Comparison of ENCODE assay signal across 27 cellular contexts in genomic region chr1:244220410-244220809, GRCh38.
A peak's percentile ranks its signal among the peaks of the same experiment; 100 is the strongest.
DNase-seq lines count a peak whose midpoint lies in the region; ATAC-seq and TF ChIP-seq lines count a peak whose summit lies in the region.
"Had no signal": no experiment of that assay in that cellular context is flagged by ENCODE, and none has a peak within 500 bp of the region (broad histone marks: within the 10 kb centered on the region; RNA-seq: fewer than 3 reads in every experiment).

No MANE protein-coding gene starts in this region.

- H3K4me2 ChIP-seq in SK-N-SH: no peak overlapping the region
- H3K4me2 ChIP-seq: A549; BLaER1; BLaER1 treated with 17β-estradiol and CSF1 and Interleukin-3, amounts not matched to agents 10 nM and 100 nM had no signal

- no peaks in the 10 kb centered on the region for H3K79me2 ChIP-seq in SK-N-SH (ENCODE audit: insufficient read depth)

- TF ChIP-seq EP300 in SK-N-SH (IDR thresholded peaks at IDR 0.05; ENCODE audit: borderline replicate concordance in 1 of 2, low read depth in 1 of 2, low read length in 1 of 2): no peak

- H3K4me1 ChIP-seq in SK-N-SH (ENCODE audit: control insufficient read depth in 1 of 2, insufficient read depth in 2 of 2, low read depth in 1 of 2, low read length in 1 of 2): no peaks in the 10 kb centered on the region; a peak in 1 of 4 replicates
- H3K4me1 ChIP-seq: A549, Caco-2 had no signal

- H3K27ac ChIP-seq in SK-N-SH (ENCODE audit: low read depth in 2 of 2, low read length in 1 of 2): no peak overlapping the region
- H3K27ac ChIP-seq: 22Rv1; A549; BLaER1; BLaER1 treated with 17β-estradiol and CSF1 and Interleukin-3, amounts not matched to agents 10 nM and 100 nM; C4-2B had no signal

- H3K9me3 ChIP-seq in SK-N-SH: no peaks in the 10 kb centered on the region
- H3K9me3 ChIP-seq: BE2C, BLaER1, Caco-2 had no signal

- no peak for ATAC-seq in SK-N-SH treated with all-trans-retinoic acid at 6 μM for 48 hours
- ATAC-seq: CD8-positive, alpha-beta T cell had no signal

- H3K27me3 ChIP-seq in SK-N-SH (ENCODE audit: insufficient read depth): no peaks in the 10 kb centered on the region
- H3K27me3 ChIP-seq: BE2C; BLaER1; BLaER1 treated with 17β-estradiol and CSF1 and Interleukin-3, amounts not matched to agents 10 nM and 100 nM had no signal

- H2AFZ ChIP-seq in SK-N-SH (ENCODE audit: low read depth): no peak overlapping the region

- WGBS in SK-N-SH (ENCODE audit: low lambda C conversion rate): 80% methylated on average over 3 of the region's 3 CpGs

- TF ChIP-seq CTCF in SK-N-SH (IDR thresholded peaks at IDR 0.05): no peak

- no peak for DNase-seq in SK-N-SH
- DNase-seq: 8988T; ACHN; AML-193; BE2C; C1 segment of cervical spinal cord; Caco-2; Calu3; CD4-positive, alpha-beta memory T cell; CD4-positive, alpha-beta T cell; CD4-positive, CD25-positive, alpha-beta regulatory T cell; CD8-positive, alpha-beta memory T cell; CD8-positive, alpha-beta T cell; COR-L47; DMS 273 treated with DMSO at 0.1 percent for 48 hours; DMS153; DMS53; DMS79; DMS79 treated with DMSO at 0.1 percent for 48 hours; DND-41; EL had no signal

- no peaks in the 10 kb centered on the region for H3F3A ChIP-seq in SK-N-SH (replicated peaks; ENCODE audit: insufficient read depth)

- POLR2A ChIA-PET in SK-N-SH (lab: Yijun Ruan, JAX): no interaction called here

- no peak for TF ChIP-seq RAD21 in SK-N-SH (IDR thresholded peaks at IDR 0.05; ENCODE audit: low read length)

- H3K4me3 ChIP-seq in SK-N-SH (ENCODE audit: low read depth in 2 of 2, low read length in 1 of 2): no peak overlapping the region
- H3K4me3 ChIP-seq: A549; BLaER1; BLaER1 treated with 17β-estradiol and CSF1 and Interleukin-3, amounts not matched to agents 10 nM and 100 nM had no signal

- no peak overlapping the region for H3K9ac ChIP-seq in SK-N-SH
- H3K9ac ChIP-seq: BLaER1; BLaER1 treated with 17β-estradiol and CSF1 and Interleukin-3, amounts not matched to agents 10 nM and 100 nM had no signal

- no peaks in the 10 kb centered on the region for H3K36me3 ChIP-seq in SK-N-SH (replicated peaks in 1 of 2; ENCODE audit: control insufficient read depth in 1 of 2, insufficient read depth in 2 of 2, low read length in 1 of 2)
- H3K36me3 ChIP-seq: BE2C; BLaER1; BLaER1 treated with 17β-estradiol and CSF1 and Interleukin-3, amounts not matched to agents 10 nM and 100 nM had no signal

- H3K9me2 ChIP-seq in SK-N-SH: no peaks in the 10 kb centered on the region

- CTCF ChIA-PET in SK-N-SH (lab: Yijun Ruan, JAX): interaction anchor here (0.6 kb wide), 1 partner anchor 1741 kb away, joined by 3 read pairs; no protein-coding TSS in a partner anchor

- H4K20me1 ChIP-seq in SK-N-SH (ENCODE audit: insufficient read depth): no peaks in the 10 kb centered on the region
- H4K20me1 ChIP-seq: BLaER1; BLaER1 treated with 17β-estradiol and CSF1 and Interleukin-3, amounts not matched to agents 10 nM and 100 nM had no signal

TF ChIP-seq in SK-N-SH treated with all-trans-retinoic acid at 6 μM for 48 hours, 23 proteins besides CTCF, POLR2A, EP300 and RAD21:
- TF ChIP-seq, protein P1, sequence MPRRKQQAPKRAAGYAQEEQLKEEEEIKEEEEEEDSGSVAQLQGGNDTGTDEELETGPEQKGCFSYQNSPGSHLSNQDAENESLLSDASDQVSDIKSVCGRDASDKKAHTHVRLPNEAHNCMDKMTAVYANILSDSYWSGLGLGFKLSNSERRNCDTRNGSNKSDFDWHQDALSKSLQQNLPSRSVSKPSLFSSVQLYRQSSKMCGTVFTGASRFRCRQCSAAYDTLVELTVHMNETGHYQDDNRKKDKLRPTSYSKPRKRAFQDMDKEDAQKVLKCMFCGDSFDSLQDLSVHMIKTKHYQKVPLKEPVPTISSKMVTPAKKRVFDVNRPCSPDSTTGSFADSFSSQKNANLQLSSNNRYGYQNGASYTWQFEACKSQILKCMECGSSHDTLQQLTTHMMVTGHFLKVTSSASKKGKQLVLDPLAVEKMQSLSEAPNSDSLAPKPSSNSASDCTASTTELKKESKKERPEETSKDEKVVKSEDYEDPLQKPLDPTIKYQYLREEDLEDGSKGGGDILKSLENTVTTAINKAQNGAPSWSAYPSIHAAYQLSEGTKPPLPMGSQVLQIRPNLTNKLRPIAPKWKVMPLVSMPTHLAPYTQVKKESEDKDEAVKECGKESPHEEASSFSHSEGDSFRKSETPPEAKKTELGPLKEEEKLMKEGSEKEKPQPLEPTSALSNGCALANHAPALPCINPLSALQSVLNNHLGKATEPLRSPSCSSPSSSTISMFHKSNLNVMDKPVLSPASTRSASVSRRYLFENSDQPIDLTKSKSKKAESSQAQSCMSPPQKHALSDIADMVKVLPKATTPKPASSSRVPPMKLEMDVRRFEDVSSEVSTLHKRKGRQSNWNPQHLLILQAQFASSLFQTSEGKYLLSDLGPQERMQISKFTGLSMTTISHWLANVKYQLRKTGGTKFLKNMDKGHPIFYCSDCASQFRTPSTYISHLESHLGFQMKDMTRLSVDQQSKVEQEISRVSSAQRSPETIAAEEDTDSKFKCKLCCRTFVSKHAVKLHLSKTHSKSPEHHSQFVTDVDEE (CRISPR knock-in tag; IDR thresholded peaks at IDR 0.05): no peak
- peak; percentile 91 for TF ChIP-seq ZNF8 (CRISPR knock-in tag; IDR thresholded peaks at IDR 0.05)
TF ChIP-seq in SK-N-SH treated with all-trans-retinoic acid at 6 μM for 48 hours: peak in this region for 1.

TF ChIP-seq in SK-N-SH, 30 proteins besides CTCF, POLR2A, EP300 and RAD21:
- TF ChIP-seq EZH2phosphoT487 (IDR thresholded peaks at IDR 0.05; ENCODE audit: borderline replicate concordance, low read depth): no peak
- TF ChIP-seq TAF1 (IDR thresholded peaks at IDR 0.05; ENCODE audit: borderline replicate concordance, low read depth, low read length): no peak
- no peak for TF ChIP-seq MEF2A (IDR thresholded peaks at IDR 0.05; ENCODE audit: borderline replicate concordance, low read depth)
- no peak for TF ChIP-seq GABPA (IDR thresholded peaks at IDR 0.05; ENCODE audit: low read depth)
- TF ChIP-seq MXI1 (IDR thresholded peaks at IDR 0.05; ENCODE audit: low read depth, low read length): no peak
- TF ChIP-seq USF2 (IDR thresholded peaks at IDR 0.05; ENCODE audit: borderline replicate concordance, low read depth, low read length): no peak
- TF ChIP-seq SIN3A (IDR thresholded peaks at IDR 0.05; ENCODE audit: borderline replicate concordance, low read depth, low read length): no peak
- no peak for TF ChIP-seq FOSL2 (IDR thresholded peaks at IDR 0.05; ENCODE audit: borderline replicate concordance, low read depth)
- TF ChIP-seq PBX3 (IDR thresholded peaks at IDR 0.05): no peak
- TF ChIP-seq ELF1 (IDR thresholded peaks at IDR 0.05): no peak
- TF ChIP-seq FOXJ3 (CRISPR knock-in tag; IDR thresholded peaks at IDR 0.05): no peak
- no peak for TF ChIP-seq JUND (IDR thresholded peaks at IDR 0.05)
- TF ChIP-seq CHD2 (IDR thresholded peaks at IDR 0.05; ENCODE audit: low read length, partially characterized antibody): no peak
- TF ChIP-seq IRF3 (IDR thresholded peaks at IDR 0.05; ENCODE audit: low read depth, low read length): no peak
- no peak for TF ChIP-seq SMC3 (IDR thresholded peaks at IDR 0.05; ENCODE audit: low read depth, low read length)
- no peak for TF ChIP-seq USF1 (IDR thresholded peaks at IDR 0.05; ENCODE audit: borderline replicate concordance, low read depth)
TF ChIP-seq in SK-N-SH: peak in this region for 0.
